Comparison of ENCODE assay signal across 21 cellular contexts in genomic region chr13:113442354-113442984, GRCh38.
"Had no signal": no experiment of that assay in that cellular context is flagged by ENCODE, and none has a peak within 500 bp of the region (broad histone marks: within the 10 kb centered on the region; RNA-seq: fewer than 3 reads in every experiment).

No MANE protein-coding gene starts in this region.

- H3K27me3 ChIP-seq: esophagus squamous epithelium, gastroesophageal sphincter, neutrophil, spleen, testis, tibial nerve had no signal

- H3K4me1 Mint-ChIP-seq: naive thymus-derived CD4-positive, alpha-beta T cell had no signal

- H3K36me3 ChIP-seq: esophagus squamous epithelium, neutrophil had no signal

- ATAC-seq: effector memory CD8-positive, alpha-beta T cell; gastroesophageal sphincter; naive thymus-derived CD4-positive, alpha-beta T cell; right cardiac atrium; stimulated activated naive B cell treated with anti-CD40 and anti-IgM and Interleukin-4, amounts not matched to agents 10 μg/mL and 1 μg/mL and 100 μg/mL, for 72 hours; stimulated activated naive CD8-positive, alpha-beta T cell treated with anti-CD3 and anti-CD28 coated beads, Interleukin-15, amount 100 ng/mL, for 72 hours had no signal

- H3K27ac Mint-ChIP-seq: dendritic cell treated with granulocyte-macrophage colony-stimulating factor and Interleukin-4, amounts not matched to agents 40 ng/mL and 50 ng/mL, for 4 days; effector memory CD8-positive, alpha-beta T cell; stimulated activated naive B cell treated with anti-CD40 and anti-IgM and Interleukin-4, amounts not matched to agents 10 μg/mL and 1 μg/mL and 100 μg/mL, for 72 hours; stimulated activated naive CD8-positive, alpha-beta T cell treated with anti-CD3 and anti-CD28 coated beads, Interleukin-15, amount 100 ng/mL, for 72 hours had no signal

- DNase-seq: effector memory CD8-positive, alpha-beta T cell; esophagus squamous epithelium; foreskin fibroblast; glutamatergic neuron; islet precursor cell; left ventricle myocardium inferior; mesenchymal stem cell; naive thymus-derived CD4-positive, alpha-beta T cell; right cardiac atrium; stimulated activated CD4-positive, alpha-beta T cell treated with anti-CD3 and anti-CD28 coated beads, Interleukin-15, amount 100 ng/mL, for 24 hours; stimulated activated CD4-positive, alpha-beta T cell treated with anti-CD3 and anti-CD28 coated beads, Interleukin-2, amount 100 ng/mL, for 24 hours; stimulated activated CD4-positive, alpha-beta T cell treated with anti-CD3 and anti-CD28 coated beads, Interleukin-4, amount 100 ng/mL, for 4 hours; stimulated activated naive B cell treated with anti-CD40 and anti-IgM and Interleukin-4, amounts not matched to agents 10 μg/mL and 1 μg/mL and 100 μg/mL, for 72 hours; stimulated activated naive CD8-positive, alpha-beta T cell treated with anti-CD3 and anti-CD28 coated beads, Interleukin-15, amount 100 ng/mL, for 72 hours; testis had no signal

- H3K4me1 ChIP-seq: esophagus squamous epithelium, testis, tibial nerve had no signal

- H3K9me3 Mint-ChIP-seq: effector memory CD8-positive, alpha-beta T cell had no signal

- H3K4me3 Mint-ChIP-seq: dendritic cell treated with granulocyte-macrophage colony-stimulating factor and Interleukin-4, amounts not matched to agents 40 ng/mL and 50 ng/mL, for 4 days; effector memory CD8-positive, alpha-beta T cell; naive thymus-derived CD4-positive, alpha-beta T cell; stimulated activated naive B cell treated with anti-CD40 and anti-IgM and Interleukin-4, amounts not matched to agents 10 μg/mL and 1 μg/mL and 100 μg/mL, for 72 hours; stimulated activated naive CD8-positive, alpha-beta T cell treated with anti-CD3 and anti-CD28 coated beads, Interleukin-15, amount 100 ng/mL, for 72 hours had no signal

- H3K9me3 ChIP-seq: esophagus squamous epithelium, gastroesophageal sphincter, left ventricle myocardium inferior, neutrophil, spleen, testis, tibial nerve had no signal

- H3K27ac ChIP-seq: esophagus squamous epithelium, gastroesophageal sphincter, left ventricle myocardium inferior, neutrophil, spleen, testis, tibial nerve had no signal

- H3K27me3 Mint-ChIP-seq: dendritic cell treated with granulocyte-macrophage colony-stimulating factor and Interleukin-4, amounts not matched to agents 40 ng/mL and 50 ng/mL, for 4 days; effector memory CD8-positive, alpha-beta T cell; naive thymus-derived CD4-positive, alpha-beta T cell; stimulated activated naive B cell treated with anti-CD40 and anti-IgM and Interleukin-4, amounts not matched to agents 10 μg/mL and 1 μg/mL and 100 μg/mL, for 72 hours; stimulated activated naive CD8-positive, alpha-beta T cell treated with anti-CD3 and anti-CD28 coated beads, Interleukin-15, amount 100 ng/mL, for 72 hours had no signal

- H3K4me3 ChIP-seq: esophagus squamous epithelium, gastroesophageal sphincter, left ventricle myocardium inferior, lung, spleen, testis, tibial nerve had no signal
